In genomic region chr14:94613720-94614644, GRCh38 we compare ENCODE assay signal across 23 cellular contexts. TPM values are rescaled to one million over a fixed set of nuclear protein-coding genes. Genes with fewer than 3 reads are reported as not detected.
DNase-seq lines count a peak whose midpoint lies in the region; ATAC-seq, FAIRE-seq and TF ChIP-seq lines count a peak whose summit lies in the region.
"Had no signal": no experiment of that assay in that cellular context is flagged by ENCODE, and none has a peak within 500 bp of the region (broad histone marks: within the 10 kb centered on the region; RNA-seq: fewer than 3 reads in every experiment).

No MANE protein-coding gene starts in this region.

- peaks cover 21% of the 10 kb centered on the region for H3K36me3 ChIP-seq in left ventricle myocardium inferior
- H3K36me3 ChIP-seq in heart left ventricle, result no peaks in the 10 kb centered on the region
- H3K36me3 ChIP-seq in hepatocyte (replicated peaks; ENCODE audit: insufficient read depth, low read depth), result no peaks in the 10 kb centered on the region
- H3K36me3 ChIP-seq in pancreas, result peaks cover 0 to 16% (median 6%) of the 10 kb centered on the region in 3 donors
- H3K36me3 ChIP-seq in BE2C, result no peaks in the 10 kb centered on the region
- H3K36me3 ChIP-seq in small intestine (ENCODE audit: control insufficient read depth in 2 of 2, insufficient read depth in 2 of 2, low read length in 2 of 2), result no peaks in the 10 kb centered on the region

- no peaks in the 10 kb centered on the region for H3K9me2 ChIP-seq in hepatocyte (replicated peaks; ENCODE audit: insufficient read depth)

- no peak overlapping the region for H3K27ac Mint-ChIP-seq in T-helper 2 cell treated with Interferon-gamma antibody and Interleukin-4, amounts not matched to agents 5 μg/mL and 100 μg/mL, for 36 hours

- no peak for TF ChIP-seq POLR2A in heart left ventricle (IDR thresholded peaks at IDR 0.05)

- H2AFZ ChIP-seq in hepatocyte, result no peak overlapping the region

- 63 to 80% (median 78%) methylated on average over 12 to 20 of the region's 20 CpGs for WGBS in heart left ventricle, 4 donors
- WGBS in hepatocyte (ENCODE audit: low lambda C conversion rate, missing lambda C conversion rate), result 89% methylated on average over 20 of the region's 20 CpGs
- 84 to 86% methylated on average over 19 to 20 of the region's 20 CpGs for WGBS in pancreas, 2 donors
- 79 to 85% (median 83%) methylated on average over 18 to 20 of the region's 20 CpGs for WGBS in small intestine, 3 donors

- no peaks in the 10 kb centered on the region for H3K27me3 Mint-ChIP-seq in T-helper 2 cell treated with Interferon-gamma antibody and Interleukin-4, amounts not matched to agents 5 μg/mL and 100 μg/mL, for 36 hours (ENCODE audit: low read depth)

- H3K4me1 Mint-ChIP-seq in T-helper 2 cell treated with Interferon-gamma antibody and Interleukin-4, amounts not matched to agents 5 μg/mL and 100 μg/mL, for 36 hours (ENCODE audit: low read depth), result no peaks in the 10 kb centered on the region
- H3K4me1 Mint-ChIP-seq: CD14-positive monocyte had no signal

- H3K4me2 ChIP-seq in hepatocyte, result peak overlapping the region; percentile 25

- H3K4me3 ChIP-seq in left ventricle myocardium inferior (peak overlapping the region; percentile 50), heart left ventricle (peak overlapping the region in 1 of 12 donors; percentile 14), hepatocyte (no peak overlapping the region), pancreas (peak overlapping the region; percentile 24 to 57 (median 36)), BE2C (ENCODE audit: low read depth, low read length) (no peak overlapping the region), small intestine (ENCODE audit: low read depth in 1 of 2, low read length in 2 of 2) (no peak overlapping the region)

- peaks cover 23% of the 10 kb centered on the region for H3K9me3 Mint-ChIP-seq in T-helper 2 cell treated with Interferon-gamma antibody and Interleukin-4, amounts not matched to agents 5 μg/mL and 100 μg/mL, for 36 hours

- intact Hi-C loops in left ventricle myocardium inferior (cut with micrococcal nuclease), result no loop called here
- intact Hi-C loops in heart left ventricle (cut with DNase I), result no loop called here
- intact Hi-C loops in pancreas (cut with DNase I), result no loop called here

- peaks cover 4% of the 10 kb centered on the region for H3K27me3 ChIP-seq in left ventricle myocardium inferior (ENCODE audit: low read depth)
- H3K27me3 ChIP-seq in heart left ventricle, result no peaks in the 10 kb centered on the region
- no peaks in the 10 kb centered on the region for H3K27me3 ChIP-seq in hepatocyte
- H3K27me3 ChIP-seq in pancreas, result no peaks in the 10 kb centered on the region
- H3K27me3 ChIP-seq in BE2C, result no peaks in the 10 kb centered on the region
- H3K27me3 ChIP-seq in small intestine (ENCODE audit: control insufficient read depth in 2 of 2, insufficient read depth in 2 of 2, low read length in 2 of 2), result no peaks in the 10 kb centered on the region

- FAIRE-seq in pancreas (lab: Jason Lieb, UNC), result no peak
- FAIRE-seq in small intestine (lab: Jason Lieb, UNC), result no peak
- FAIRE-seq: HTR-8/SVneo, RCC 7860 had no signal

- H3K9me3 ChIP-seq in left ventricle myocardium inferior (replicated peaks) (peaks cover 26% of the 10 kb centered on the region), heart left ventricle (peaks cover 0 to 22% (median 18%) of the 10 kb centered on the region in 12 donors), hepatocyte (ENCODE audit: low read depth) (no peaks in the 10 kb centered on the region), pancreas (no peaks in the 10 kb centered on the region), BE2C (no peaks in the 10 kb centered on the region), small intestine (ENCODE audit: control insufficient read depth, low read depth) (no peaks in the 10 kb centered on the region)

- DNase-seq in left ventricle myocardium inferior, result no peak
- DNase-seq in heart left ventricle, result no peak
- no peak for DNase-seq in hepatocyte (ENCODE audit: low spot score)
- DNase-seq in pancreas, result no peak
- no peak for DNase-seq in BE2C
- DNase-seq in UCSD-AML1 (lab: John Stamatoyannopoulos, UW; ENCODE audit: unreplicated experiment), result no peak
- DNase-seq in T-helper 2 cell treated with Interferon-gamma antibody and Interleukin-4, amounts not matched to agents 5 μg/mL and 100 μg/mL, for 36 hours (ENCODE audit: low spot score), result no peak
- no peak for DNase-seq in small intestine
- DNase-seq: EL, GF-D8, GOT3, Karpas-422, NCI-H187, NCI-H446, NCI-H526, OCI-M1 had no signal

- H3K27ac ChIP-seq in left ventricle myocardium inferior (replicated peaks) (peak overlapping the region; percentile 75), heart left ventricle (peak overlapping the region in 1 of 12 donors; percentile 62), hepatocyte (no peak overlapping the region), pancreas (peak overlapping the region in 3 of 4 donors; percentile 22 to 87 (median 78)), small intestine (ENCODE audit: low read depth in 1 of 2, low read length in 1 of 2) (no peak overlapping the region)

- TF ChIP-seq CTCF in left ventricle myocardium inferior (IDR thresholded peaks at IDR 0.05; ENCODE audit: borderline replicate concordance), result no peak
- TF ChIP-seq CTCF in heart left ventricle (IDR thresholded peaks at IDR 0.05), result no peak
- TF ChIP-seq CTCF in hepatocyte (IDR thresholded peaks at IDR 0.05; ENCODE audit: poor library complexity), result no peak
- no peak for TF ChIP-seq CTCF in pancreas (IDR thresholded peaks at IDR 0.05)
- TF ChIP-seq CTCF in BE2C (IDR thresholded peaks at IDR 0.05; ENCODE audit: low read depth, low read length), result no peak

- H3K4me1 ChIP-seq in left ventricle myocardium inferior, result peaks cover 4% of the 10 kb centered on the region
- peaks cover 0 to 10% (median 0%) of the 10 kb centered on the region in 12 donors for H3K4me1 ChIP-seq in heart left ventricle
- H3K4me1 ChIP-seq in hepatocyte (ENCODE audit: insufficient read depth), result peaks cover 15% of the 10 kb centered on the region
- peaks cover 9 to 17% (median 15%) of the 10 kb centered on the region in 3 donors for H3K4me1 ChIP-seq in pancreas
- H3K4me1 ChIP-seq in BE2C, result no peaks in the 10 kb centered on the region
- no peaks in the 10 kb centered on the region for H3K4me1 ChIP-seq in small intestine (ENCODE audit: control insufficient read depth in 2 of 2, insufficient read depth in 1 of 2, low read depth in 1 of 2, low read length in 1 of 2)

- no peak for ATAC-seq in heart left ventricle
- ATAC-seq in pancreas, result peak in 1 of 4 donors; percentile 3
- ATAC-seq: HCT116 had no signal

- H3K79me2 ChIP-seq in hepatocyte, result no peaks in the 10 kb centered on the region

- H3K4me3 Mint-ChIP-seq in T-helper 2 cell treated with Interferon-gamma antibody and Interleukin-4, amounts not matched to agents 5 μg/mL and 100 μg/mL, for 36 hours, result no peak overlapping the region
- H3K4me3 Mint-ChIP-seq: CD14-positive monocyte had no signal

- no peaks in the 10 kb centered on the region for H4K20me1 ChIP-seq in hepatocyte (ENCODE audit: insufficient read depth, poor library complexity, severe bottlenecking)

- H3K36me3 Mint-ChIP-seq in T-helper 2 cell treated with Interferon-gamma antibody and Interleukin-4, amounts not matched to agents 5 μg/mL and 100 μg/mL, for 36 hours (ENCODE audit: low read depth), result no peaks in the 10 kb centered on the region
- H3K36me3 Mint-ChIP-seq: CD14-positive monocyte had no signal

RNA-seq across cellular contexts. Expression of gene SERPINA3, which starts 1.8 kb away (rescaled TPM):
- 45.5 TPM for total RNA-seq in left ventricle myocardium inferior
- 100 to 1,000 TPM in 2 of 9 donors, 10 to 100 TPM in 5, 1 to 10 TPM in 2; 2.7 to 105 (median 23.0) TPM for total RNA-seq in heart left ventricle
- polyA plus RNA-seq in heart left ventricle, result 100 to 1,000 TPM in 1 of 2 donors, 10 to 100 TPM in 1; 23.6 to 205 TPM
- 402 and 457 TPM in 2 replicates for total RNA-seq in hepatocyte
- polyA plus RNA-seq in hepatocyte, result 359 and 461 TPM in 2 replicates
- total RNA-seq in pancreas, result 1,000 to 10,000 TPM; 1,011 to 4,136 (median 2,518) TPM
- polyA plus RNA-seq in pancreas, result 1,000 to 10,000 TPM; 1,409 to 2,934 TPM
- polyA plus RNA-seq in BE2C (2012; ENCODE audit: insufficient read depth, insufficient read length, low read depth), result not detected
- 100 to 1,000 TPM in 1 of 3 donors, 1 to 10 TPM in 2; 3.4 to 178 (median 6.8) TPM for polyA plus RNA-seq in small intestine
- total RNA-seq: A172 had no signal
- polyA plus RNA-seq: CD14-positive monocyte had no signal

RNA-seq across cellular contexts. Expression of gene SERPINA5, which starts 32.8 kb away (rescaled TPM):
- 2.1 TPM for total RNA-seq in left ventricle myocardium inferior
- total RNA-seq in heart left ventricle, result 1 to 10 TPM in 5 of 9 donors, under 1 TPM in 4; 0.54 to 4.5 (median 1.1) TPM
- 1 to 10 TPM; 2.5 to 2.7 TPM for polyA plus RNA-seq in heart left ventricle
- total RNA-seq in hepatocyte, result 88.8 and 109 TPM in 2 replicates
- 73.6 and 98.7 TPM in 2 replicates for polyA plus RNA-seq in hepatocyte
- total RNA-seq in pancreas, result 100 to 1,000 TPM in 1 of 6 donors, 10 to 100 TPM in 5; 52.3 to 130 (median 96.0) TPM
- 100 to 1,000 TPM in 1 of 2 donors, 10 to 100 TPM in 1; 67.2 to 139 TPM for polyA plus RNA-seq in pancreas
- 1.5 TPM for polyA plus RNA-seq in BE2C (2012; ENCODE audit: insufficient read depth, insufficient read length, low read depth)
- polyA plus RNA-seq in small intestine, result 1 to 10 TPM in 1 of 3 donors, under 1 TPM in 1, not detected in 1; 0.54 to 1.7 TPM
- total RNA-seq: A172 had no signal
- polyA plus RNA-seq: CD14-positive monocyte had no signal

RNA-seq across cellular contexts. Expression of gene SERPINA4, which starts 52.7 kb away (rescaled TPM):
- not detected for total RNA-seq in left ventricle myocardium inferior
- total RNA-seq in heart left ventricle, result not detected
- not detected for polyA plus RNA-seq in heart left ventricle
- total RNA-seq in hepatocyte, result 22.7 and 27.8 TPM in 2 replicates
- polyA plus RNA-seq in hepatocyte, result 26.9 and 35.2 TPM in 2 replicates
- total RNA-seq in pancreas, result 10 to 100 TPM; 51.5 to 88.5 (median 59.7) TPM
- polyA plus RNA-seq in pancreas, result 100 to 1,000 TPM; 103 to 119 TPM
- polyA plus RNA-seq in BE2C (2012; ENCODE audit: insufficient read depth, insufficient read length, low read depth), result not detected
- polyA plus RNA-seq in small intestine, result 1 to 10 TPM in 1 of 3 donors, not detected in 2; 1.2 TPM
- total RNA-seq: A172, M059J, Right ventricle myocardium inferior had no signal
- polyA plus RNA-seq: CD14-positive monocyte had no signal

Comparison
In these comparisons a context has a peak if more than half of its experiments do, and no peak if none do; other contexts are left out.
1. H3K27ac ChIP-seq: peak in left ventricle myocardium inferior (single experiment) and pancreas (3 of 4); none in hepatocyte (single experiment) and small intestine (0 of 2).
2. H3K4me3 ChIP-seq: peak in left ventricle myocardium inferior (single experiment) and pancreas (4 of 4); none in hepatocyte (single experiment), BE2C (single experiment) and small intestine (0 of 2).
3. RNA of gene SERPINA5, which starts 32.8 kb away (total RNA-seq): 52.3 to 130 TPM in pancreas and 88.8 to 109 TPM in hepatocyte; 2.1 TPM in left ventricle myocardium inferior (single experiment) and 0.54 to 4.5 TPM in heart left ventricle; every median in the first group is over 4 times any median in the second.
4. RNA of gene SERPINA4, which starts 52.7 kb away (total RNA-seq): 51.5 to 88.5 TPM in pancreas and 22.7 to 27.8 TPM in hepatocyte; not detected in left ventricle myocardium inferior (single experiment) and not detected in heart left ventricle; every median in the first group is over 10 times any median in the second.